8 cellular contexts compared by ENCODE assay signal in the genomic region with DNA sequence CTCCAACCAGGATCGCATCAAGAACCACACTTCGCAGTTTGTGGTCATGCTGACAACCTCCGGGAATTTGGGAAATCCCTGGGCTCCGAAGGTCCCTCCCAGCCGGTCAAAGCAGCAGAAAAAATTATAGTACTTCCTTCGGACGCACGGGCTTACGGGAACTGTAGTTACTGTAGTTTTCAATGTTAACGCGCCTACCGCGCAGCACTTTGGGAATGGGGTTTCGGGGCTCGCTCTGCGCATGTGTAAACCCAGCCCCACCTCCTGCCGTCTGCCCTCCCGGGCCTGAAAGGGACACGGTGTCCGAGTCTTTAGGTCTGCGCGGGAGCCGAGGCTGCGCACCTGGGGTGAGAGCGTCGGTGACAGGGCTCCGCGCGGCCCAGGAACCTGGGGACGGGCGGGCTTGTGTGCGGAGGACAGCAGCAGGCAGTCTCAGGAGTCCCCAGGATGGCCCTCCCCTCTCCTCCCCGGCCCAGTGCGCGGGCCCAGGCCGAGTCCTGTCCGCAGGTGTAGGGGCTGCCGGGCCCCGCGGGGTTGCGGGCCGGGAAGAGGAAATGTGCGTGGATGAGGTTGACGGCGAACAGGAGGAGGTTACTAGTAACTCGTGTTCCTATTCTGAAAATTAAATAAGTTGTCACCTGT. TPM values are rescaled to one million over a fixed set of nuclear protein-coding genes. Genes with fewer than 3 reads are reported as not detected.
DNase-seq lines count a peak whose midpoint lies in the region; ATAC-seq and TF ChIP-seq lines count a peak whose summit lies in the region.
"Not testable (repeated sequence)": the region's sequence is repeated elsewhere in the genome, so short reads cannot be mapped to it uniquely, and the experiment has no call there.

Gene ZNF658 (plus strand): TSS at position 236 of the 642 bp plus-strand sequence. CDS start 2,837 bp downstream, outside the sequence.

- H3K36me3 ChIP-seq in SJCRH30: not testable (repeated sequence)

- TF ChIP-seq CTCF in AG04450 (IDR thresholded peaks at IDR 0.05; ENCODE audit: low read depth, low read length): not testable (repeated sequence)

- not testable (repeated sequence) for H3K27me3 ChIP-seq in AG04450 (ENCODE audit: control insufficient read depth, insufficient read depth, low read length); SJCRH30

- H3K4me3 ChIP-seq in AG04450 (ENCODE audit: low read depth, low read length) (peak within 1 kb of the TSS; percentile 62), SJCRH30 (peak within 1 kb of the TSS; percentile 63)

- H3K4me1 ChIP-seq in SJCRH30: not testable (repeated sequence)

- CTCF ChIA-PET in AG04450 (lab: Charles Lee): not testable (repeated sequence)

- H3K27ac ChIP-seq in AG04450 (ENCODE audit: low read depth, low read length); SJCRH30: not testable (repeated sequence)

- peak; percentile 72 for DNase-seq in AG04450 (ENCODE audit: low read depth, low spot score)
- peak; percentile 85 to 88 for DNase-seq in SJCRH30
- peak; percentile 41 for DNase-seq in activated gamma-delta T cell treated with anti-CD3 and anti-CD28 coated beads, Interleukin-2, amount 50 U/mL, for 16 hours (ENCODE audit: low read depth)
- peak; percentile 86 for DNase-seq in fibroblast of peridontal ligament (ENCODE audit: extremely low read depth)
- DNase-seq in mucosa of gallbladder (ENCODE audit: low spot score): peak; percentile 90
- DNase-seq in stimulated activated CD4-positive, alpha-beta T cell treated with anti-CD3 and anti-CD28 coated beads, Interleukin-2, amount 100 ng/mL, for 48 hours: peak; percentile 15 to 48

- POLR2A ChIA-PET in AG04450 (lab: Yijun Ruan, JAX): not testable (repeated sequence)

- ATAC-seq in GM19395 (IDR thresholded peaks at IDR 0.05; ENCODE audit: unreplicated experiment) (peak; percentile 99), HG03108 (IDR thresholded peaks at IDR 0.05; ENCODE audit: unreplicated experiment) (peak; percentile 97)

- H3K9me3 ChIP-seq in AG04450 (ENCODE audit: control insufficient read depth, insufficient read depth, low read length); SJCRH30 (replicated peaks): not testable (repeated sequence)

RNA-seq across cellular contexts. Expression of gene ZNF658, which starts in this region (rescaled TPM):
- polyA plus RNA-seq in AG04450 (2011; rRNA removed): 2.5 and 4.0 TPM in 2 replicates
- 3.4 and 5.2 TPM in 2 replicates for polyA minus RNA-seq in AG04450 (2011; rRNA and poly(A)+ RNA removed)
- total RNA-seq in SJCRH30 (2014; rRNA removed; shearing (Covaris generic)): 3.7 and 3.8 TPM in 2 replicates
- total RNA-seq in mucosa of gallbladder: 4.5 TPM

Comparison
In these comparisons a context has a peak if more than half of its experiments do, and no peak if none do; other contexts are left out.
1. DNase-seq: peak in every context shown above with its lines; median percentile 90 in mucosa of gallbladder; 86 in SJCRH30; 86 in fibroblast of peridontal ligament; 72 in AG04450; 41 in activated gamma-delta T cell treated with anti-CD3 and anti-CD28 coated beads, Interleukin-2, amount 50 U/mL, for 16 hours; 32 in stimulated activated CD4-positive, alpha-beta T cell treated with anti-CD3 and anti-CD28 coated beads, Interleukin-2, amount 100 ng/mL, for 48 hours.